ENCODE assay signal across 8 cellular contexts in the genomic region with DNA sequence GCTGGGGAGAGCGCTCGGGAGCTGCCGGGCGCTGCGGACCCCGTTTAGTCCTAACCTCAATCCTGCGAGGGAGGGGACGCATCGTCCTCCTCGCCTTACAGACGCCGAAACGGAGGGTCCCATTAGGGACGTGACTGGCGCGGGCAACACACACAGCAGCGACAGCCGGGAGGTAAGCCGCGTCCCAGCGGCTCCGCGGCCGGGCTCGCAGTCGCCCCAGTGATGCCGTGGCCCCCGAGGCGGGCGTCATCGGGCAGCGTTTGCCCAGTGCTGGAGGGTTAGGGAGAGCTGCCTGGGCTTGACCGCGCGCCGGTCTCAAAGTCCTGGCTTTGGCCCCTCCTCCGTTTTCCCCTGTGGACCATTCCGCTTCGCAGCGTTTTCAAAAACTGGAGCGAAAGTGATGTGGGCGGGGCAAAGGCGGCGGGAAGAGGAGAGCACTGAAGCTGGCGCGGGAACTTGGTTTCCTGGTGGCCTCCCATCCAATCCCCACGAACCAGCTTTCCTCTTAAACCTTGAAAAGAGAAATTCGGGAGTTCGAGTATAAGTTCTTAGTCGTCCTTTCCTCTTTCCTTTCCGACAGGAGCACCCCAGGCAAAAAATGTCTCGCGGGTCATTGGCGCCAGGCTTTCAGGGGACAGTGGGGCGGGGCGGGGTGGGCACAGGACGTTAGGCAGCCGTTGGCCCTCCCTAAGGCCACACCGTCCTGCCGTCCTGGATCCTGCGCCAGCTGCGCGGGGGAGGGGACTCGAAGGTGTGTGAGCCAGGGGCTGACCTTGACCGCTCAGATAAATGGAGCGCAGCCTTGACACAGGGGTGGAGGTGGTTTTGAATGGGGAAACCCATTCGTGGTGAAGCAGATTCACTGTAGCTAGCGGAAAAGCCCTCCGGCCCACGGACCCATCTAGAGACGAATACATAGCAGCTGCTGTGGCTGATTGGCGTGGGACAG.
DNase-seq lines count a peak whose midpoint lies in the region; ATAC-seq and TF ChIP-seq lines count a peak whose summit lies in the region.

No MANE protein-coding gene starts in this region.

- H4K20me1 ChIP-seq in BLaER1 treated with 17β-estradiol and CSF1 and Interleukin-3, amounts not matched to agents 10 nM and 100 nM, result peaks cover 0 to 8% (median 0%) of the 10 kb centered on the region in 11 experiments; a peak in 2 of 22 replicates

- H3K9ac ChIP-seq in BLaER1 treated with 17β-estradiol and CSF1 and Interleukin-3, amounts not matched to agents 10 nM and 100 nM, result peak overlapping the region; percentile 73 to 99 (median 95)

- ATAC-seq in HG03280 (IDR thresholded peaks at IDR 0.05; ENCODE audit: unreplicated experiment), result peak; percentile 56

- TF ChIP-seq POLR2A in GM19099 (IDR thresholded peaks at IDR 0.05; ENCODE audit: extremely low read depth, insufficient read length, low read depth), result peak; percentile 78

- DNase-seq in NCI-H2227 (lab: John Stamatoyannopoulos, UW; ENCODE audit: unreplicated experiment), result peak; percentile 96
- peak in 3 of 4 experiments; percentile 4 to 25 (median 4) for DNase-seq in activated CD4-positive, CD25-positive, alpha-beta regulatory T cell (lab: John Stamatoyannopoulos, UW)
- peak; percentile 82 for DNase-seq in dedifferentiated amniotic fluid mesenchymal stem cell (ENCODE audit: extremely low spot score)
- peak; percentile 98 for DNase-seq in left kidney (ENCODE audit: low read depth, low spot score)
- peak; percentile 72 for DNase-seq in stimulated activated CD4-positive, alpha-beta T cell treated with anti-CD3 and anti-CD28 coated beads, Interleukin-1b, Interleukin-23, amount 100 ng/mL, for 48 hours

- H3K27ac ChIP-seq in BLaER1 treated with 17β-estradiol and CSF1 and Interleukin-3, amounts not matched to agents 10 nM and 100 nM, result peak overlapping the region in 10 of 11 experiments; percentile 43 to 99 (median 94); a peak in 20 of 22 replicates

- H3K4me2 ChIP-seq in BLaER1 treated with 17β-estradiol and CSF1 and Interleukin-3, amounts not matched to agents 10 nM and 100 nM, result peak overlapping the region; percentile 83 to 98 (median 91)

- H3K36me3 ChIP-seq in BLaER1 treated with 17β-estradiol and CSF1 and Interleukin-3, amounts not matched to agents 10 nM and 100 nM, result peaks cover 0 to 40% (median 36%) of the 10 kb centered on the region in 11 experiments; a peak in 19 of 22 replicates

- peaks cover 6 to 29% (median 25%) of the 10 kb centered on the region in 10 experiments; a peak in 18 of 20 replicates for H3K4me1 ChIP-seq in BLaER1 treated with 17β-estradiol and CSF1 and Interleukin-3, amounts not matched to agents 10 nM and 100 nM

- H3K4me3 ChIP-seq in BLaER1 treated with 17β-estradiol and CSF1 and Interleukin-3, amounts not matched to agents 10 nM and 100 nM, result peak overlapping the region; percentile 75 to 98 (median 96)

- peaks cover 0 to 34% (median 33%) of the 10 kb centered on the region in 11 experiments; a peak in 18 of 22 replicates for H3K9me3 ChIP-seq in BLaER1 treated with 17β-estradiol and CSF1 and Interleukin-3, amounts not matched to agents 10 nM and 100 nM (replicated peaks in 1 of 11)

- peaks cover 0 to 9% (median 0%) of the 10 kb centered on the region in 11 experiments; a peak in 1 of 22 replicates for H3K27me3 ChIP-seq in BLaER1 treated with 17β-estradiol and CSF1 and Interleukin-3, amounts not matched to agents 10 nM and 100 nM

Comparison
In these comparisons a context has a peak if more than half of its experiments do, and no peak if none do; other contexts are left out.
1. Peak in every context shown above with its lines: DNase-seq, ATAC-seq, H3K4me3 ChIP-seq and H3K27ac ChIP-seq.
2. DNase-seq: peak in every context shown above with its lines; median percentile 98 in left kidney; 96 in NCI-H2227; 82 in dedifferentiated amniotic fluid mesenchymal stem cell; 72 in stimulated activated CD4-positive, alpha-beta T cell treated with anti-CD3 and anti-CD28 coated beads, Interleukin-1b, Interleukin-23, amount 100 ng/mL, for 48 hours; 4 in activated CD4-positive, CD25-positive, alpha-beta regulatory T cell.